ENCODE assay signal across 14 cellular contexts in the genomic region with DNA sequence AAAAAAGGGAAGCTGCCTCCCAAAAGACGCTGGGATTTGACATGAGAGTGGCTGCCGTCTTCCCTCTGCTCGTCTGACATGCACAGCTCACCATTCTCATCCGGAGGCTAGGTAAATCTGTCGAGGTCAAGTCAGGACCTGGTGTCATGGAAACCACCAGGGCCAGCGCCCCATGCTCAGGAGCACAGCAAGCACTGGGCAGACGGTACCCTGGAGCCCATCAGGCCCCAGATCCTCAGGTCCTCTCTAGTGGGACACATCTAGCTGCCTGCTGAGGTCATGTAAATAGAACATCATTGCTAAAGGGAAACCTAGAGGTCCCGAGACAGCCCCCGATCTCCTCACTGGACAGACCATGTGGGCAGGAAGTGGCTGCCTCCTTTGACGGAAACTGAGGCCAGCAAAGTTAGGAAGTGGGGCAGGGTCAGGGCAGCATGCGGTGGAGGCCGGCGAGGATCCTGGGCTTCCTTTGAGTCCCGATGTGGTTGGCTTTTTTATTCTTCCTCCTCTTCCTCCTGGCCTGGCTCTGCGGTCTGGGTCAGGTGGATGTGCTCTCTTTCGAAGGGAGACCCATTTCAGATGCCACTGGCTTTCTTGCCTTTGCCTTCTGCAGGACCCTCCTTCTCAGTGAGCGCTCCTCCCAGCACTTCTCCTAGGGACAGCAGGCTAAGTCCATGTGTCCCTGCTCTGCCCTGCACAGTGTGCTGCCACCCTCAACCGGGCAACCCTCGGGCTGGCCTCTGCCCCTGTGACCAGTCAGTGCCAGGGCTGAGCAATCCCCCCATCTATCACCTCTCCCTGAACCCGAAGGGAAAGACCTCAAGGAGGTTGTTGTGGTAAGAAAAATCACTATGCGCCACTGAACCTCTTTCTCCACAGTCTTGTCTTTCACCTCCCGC. TPM values are rescaled to one million over a fixed set of nuclear protein-coding genes. Genes with fewer than 3 reads are reported as not detected.
"Had no signal": no experiment of that assay in that cellular context is flagged by ENCODE, and none has a peak within 500 bp of the region (broad histone marks: within the 10 kb centered on the region; RNA-seq: fewer than 3 reads in every experiment).

No MANE protein-coding gene starts in this region.

- H3K27ac ChIP-seq: parathyroid adenoma, SK-N-MC, upper lobe of left lung had no signal

- H2AFZ ChIP-seq: parathyroid adenoma had no signal

- H3K9me3 Mint-ChIP-seq: activated T-helper 17 cell treated with anti-CD3 and anti-CD28 coated beads, Interleukin-2, amount 50 U/mL, for 72 hours; stimulated activated effector memory CD8-positive, alpha-beta T cell treated with anti-CD3 and anti-CD28 coated beads, Interleukin-12 subunit alpha, Interleukin-12 subunit beta, amount 100 ng/mL, for 72 hours had no signal

- DNase-seq: activated CD4-positive, alpha-beta T cell treated with anti-CD3 and anti-CD28 coated beads for 4 hours; activated CD8-positive, alpha-beta memory T cell treated with anti-CD3 and anti-CD28 coated beads for 24 hours; activated naive CD4-positive, alpha-beta T cell treated with anti-CD3 and anti-CD28 coated beads, Interleukin-2, amount 50 U/mL, for 16 hours; retina; T-helper 1 cell; upper lobe of left lung had no signal

- H3K27me3 ChIP-seq: upper lobe of left lung had no signal

- H3K27ac Mint-ChIP-seq: activated T-helper 17 cell treated with anti-CD3 and anti-CD28 coated beads, Interleukin-2, amount 50 U/mL, for 72 hours; stimulated activated effector memory CD8-positive, alpha-beta T cell treated with anti-CD3 and anti-CD28 coated beads, Interleukin-12 subunit alpha, Interleukin-12 subunit beta, amount 100 ng/mL, for 72 hours had no signal

- H3K4me1 ChIP-seq: parathyroid adenoma had no signal

- H3K9me3 ChIP-seq: upper lobe of left lung had no signal

- ATAC-seq: activated T-helper 17 cell treated with anti-CD3 and anti-CD28 coated beads, Interleukin-2, amount 50 U/mL, for 72 hours; stimulated activated effector memory CD8-positive, alpha-beta T cell treated with anti-CD3 and anti-CD28 coated beads, Interleukin-12 subunit alpha, Interleukin-12 subunit beta, amount 100 ng/mL, for 72 hours had no signal

- H3K4me3 Mint-ChIP-seq: activated T-helper 17 cell treated with anti-CD3 and anti-CD28 coated beads, Interleukin-2, amount 50 U/mL, for 72 hours; stimulated activated effector memory CD8-positive, alpha-beta T cell treated with anti-CD3 and anti-CD28 coated beads, Interleukin-12 subunit alpha, Interleukin-12 subunit beta, amount 100 ng/mL, for 72 hours had no signal

- H3K36me3 Mint-ChIP-seq: stimulated activated effector memory CD8-positive, alpha-beta T cell treated with anti-CD3 and anti-CD28 coated beads, Interleukin-12 subunit alpha, Interleukin-12 subunit beta, amount 100 ng/mL, for 72 hours had no signal

- H3K79me2 ChIP-seq: parathyroid adenoma had no signal

- FAIRE-seq: endometrium, small intestine had no signal

- H3K9ac ChIP-seq: parathyroid adenoma had no signal

- H3K36me3 ChIP-seq: upper lobe of left lung had no signal

- H3K4me3 ChIP-seq: SK-N-MC, upper lobe of left lung had no signal

RNA-seq across cellular contexts. Expression of gene AGT, which starts 5.9 kb away (rescaled TPM):
- total RNA-seq: activated T-helper 17 cell treated with anti-CD3 and anti-CD28 coated beads, Interleukin-2, amount 50 U/mL, for 72 hours had no signal

RNA-seq across cellular contexts. Expression of gene CAPN9, which starts 39.2 kb away (rescaled TPM):
- total RNA-seq: activated T-helper 17 cell treated with anti-CD3 and anti-CD28 coated beads, Interleukin-2, amount 50 U/mL, for 72 hours; chondrocyte; esophagus mucosa had no signal
